ENCODE assay signal across 1 cellular context in genomic region chr16:79601092-79601977, GRCh38.
TF ChIP-seq lines count a peak whose summit lies in the region.

No MANE protein-coding gene starts in this region.

TF ChIP-seq in HepG2, 621 proteins besides CTCF, POLR2A, EP300 and RAD21 (continued from another document and continues in another):
- peak; percentile 52; the same call in 1 of the 2 replicates for TF ChIP-seq THAP9 (CRISPR knock-in tag; IDR thresholded peaks at IDR 0.05; ENCODE audit: borderline replicate concordance)
- no peak; the same call in 1 of the 2 replicates for TF ChIP-seq HMG20B (CRISPR knock-in tag; conservative IDR thresholded peaks at IDR 0.05)
- TF ChIP-seq FOXM1 (CRISPR knock-in tag; IDR thresholded peaks at IDR 0.05), result no peak
- TF ChIP-seq ZNF256 (CRISPR knock-in tag; conservative IDR thresholded peaks at IDR 0.05), result no peak
- TF ChIP-seq ZKSCAN8 (CRISPR knock-in tag; IDR thresholded peaks at IDR 0.05; ENCODE audit: borderline replicate concordance), result no peak
- TF ChIP-seq AHR (CRISPR knock-in tag; IDR thresholded peaks at IDR 0.05), result 0 out of 2 replicates have a peak, but pooled peaks have one; percentile 59
- TF ChIP-seq ZNF530 (CRISPR knock-in tag; IDR thresholded peaks at IDR 0.05; ENCODE audit: low read depth), result no peak
- no peak; the same call in 1 of the 2 replicates for TF ChIP-seq SRY (CRISPR knock-in tag; IDR thresholded peaks at IDR 0.05)
- no peak for TF ChIP-seq PCBP2 (optimal IDR thresholded peaks at IDR 0.05; ENCODE audit: low read depth, low read length, poor library complexity, severe bottlenecking)
- peak; percentile 81 for TF ChIP-seq ARNT2 (CRISPR knock-in tag; IDR thresholded peaks at IDR 0.05; ENCODE audit: low read depth)
- TF ChIP-seq CBX2 (IDR thresholded peaks at IDR 0.05; ENCODE audit: low read depth, low read length), result peak; percentile 44; the same call in 1 of the 2 replicates
- TF ChIP-seq CBX2 (CRISPR knock-in tag; IDR thresholded peaks at IDR 0.05; ENCODE audit: low read depth), result no peak
- TF ChIP-seq ZFAT (CRISPR knock-in tag; conservative IDR thresholded peaks at IDR 0.05), result no peak
- TF ChIP-seq ZNF232 (CRISPR knock-in tag; IDR thresholded peaks at IDR 0.05; ENCODE audit: borderline replicate concordance), result no peak
- 0 out of 2 replicates have a peak, but pooled peaks have one; percentile 6 for TF ChIP-seq ZNF160 (CRISPR knock-in tag; IDR thresholded peaks at IDR 0.05)
- 0 out of 2 replicates have a peak, but pooled peaks have one; percentile 54 for TF ChIP-seq PRMT3 (CRISPR knock-in tag; IDR thresholded peaks at IDR 0.05; ENCODE audit: borderline replicate concordance, low read depth)
- TF ChIP-seq NR2F6 (IDR thresholded peaks at IDR 0.05), result peak; percentile 97
- peak; percentile 93 for TF ChIP-seq NR2F6 (CRISPR knock-in tag; IDR thresholded peaks at IDR 0.05)
- TF ChIP-seq RERE (CRISPR knock-in tag; IDR thresholded peaks at IDR 0.05; ENCODE audit: low read depth), result 0 out of 2 replicates have a peak, but pooled peaks have one; percentile 36
- TF ChIP-seq ZNF710 (CRISPR knock-in tag; IDR thresholded peaks at IDR 0.05; ENCODE audit: borderline replicate concordance), result peak; percentile 67
- TF ChIP-seq PHB2 (IDR thresholded peaks at IDR 0.05; ENCODE audit: partially characterized antibody), result no peak
- TF ChIP-seq FOXK1 (CRISPR knock-in tag; IDR thresholded peaks at IDR 0.05; ENCODE audit: borderline replicate concordance, low read depth), result no peak; the same call in 1 of the 2 replicates
- peak; percentile 83; the same call in 1 of the 2 replicates for TF ChIP-seq ZNF430 (CRISPR knock-in tag; IDR thresholded peaks at IDR 0.05)
- no peak for TF ChIP-seq SRF (IDR thresholded peaks at IDR 0.05; ENCODE audit: low read depth, low read length)
- no peak for TF ChIP-seq ZNF253 (CRISPR knock-in tag; IDR thresholded peaks at IDR 0.05; ENCODE audit: borderline replicate concordance)
- TF ChIP-seq ZNF205 (CRISPR knock-in tag; IDR thresholded peaks at IDR 0.05), result peak; percentile 78
- TF ChIP-seq ZNF558 (CRISPR knock-in tag; IDR thresholded peaks at IDR 0.05; ENCODE audit: borderline replicate concordance), result no peak
- peak; percentile 97; the same call in 1 of the 2 replicates for TF ChIP-seq ZNF512B (CRISPR knock-in tag; IDR thresholded peaks at IDR 0.05; ENCODE audit: borderline replicate concordance)
- no peak for TF ChIP-seq SYNCRIP (IDR thresholded peaks at IDR 0.05; ENCODE audit: insufficient read depth, low read depth, low read length)
- no peak for TF ChIP-seq ZUFSP (CRISPR knock-in tag; IDR thresholded peaks at IDR 0.05; ENCODE audit: borderline replicate concordance)
- no peak; the same call in 1 of the 2 replicates for TF ChIP-seq ZBTB8A (CRISPR knock-in tag; IDR thresholded peaks at IDR 0.05; ENCODE audit: borderline replicate concordance, low read depth)
- TF ChIP-seq ZNF280B (CRISPR knock-in tag; IDR thresholded peaks at IDR 0.05; ENCODE audit: borderline replicate concordance), result peak; percentile 67; the same call in 1 of the 2 replicates
- TF ChIP-seq AHDC1 (CRISPR knock-in tag; IDR thresholded peaks at IDR 0.05; ENCODE audit: borderline replicate concordance), result peak; percentile 28; the same call in 1 of the 2 replicates
